In genomic region chr6:133132092-133132491, GRCh38 we compare ENCODE assay signal across 13 cellular contexts.
DNase-seq lines count a peak whose midpoint lies in the region; ATAC-seq and TF ChIP-seq lines count a peak whose summit lies in the region.
"Had no signal": no experiment of that assay in that cellular context is flagged by ENCODE, and none has a peak within 500 bp of the region (broad histone marks: within the 10 kb centered on the region; RNA-seq: fewer than 3 reads in every experiment).

No MANE protein-coding gene starts in this region.

- H4K8ac ChIP-seq in IMR-90 (ENCODE audit: low read depth in 2 of 2, low read length in 2 of 2): peak overlapping the region in 1 of 2 experiments; percentile 64; a peak in 1 of 4 replicates

- no peaks in the 10 kb centered on the region for H3K79me1 ChIP-seq in IMR-90 (ENCODE audit: low read depth in 1 of 2, low read length in 2 of 2)

- dilution Hi-C loops in IMR-90 (cut with HindIII; ENCODE audit: low sequenced_read_pairs, unreplicated experiment): no loop called here

- H2BK5ac ChIP-seq in IMR-90 (ENCODE audit: low read depth, low read length, poor library complexity, severe bottlenecking): no peak overlapping the region

- TF ChIP-seq EP300 in esophagus muscularis mucosa (IDR thresholded peaks at IDR 0.05) (no peak), sigmoid colon (IDR thresholded peaks at IDR 0.05) (no peak)

- peak overlapping the region; percentile 70 for H2AFZ ChIP-seq in IMR-90 (replicated peaks; ENCODE audit: low read length, poor library complexity)

- no peaks in the 10 kb centered on the region for H3K9me3 ChIP-seq in IMR-90 (ENCODE audit: control insufficient read depth, insufficient read depth, low read length)
- H3K9me3 ChIP-seq in esophagus muscularis mucosa: no peaks in the 10 kb centered on the region
- H3K9me3 ChIP-seq in sigmoid colon: no peaks in the 10 kb centered on the region
- H3K9me3 ChIP-seq: thoracic aorta had no signal

- in situ Hi-C loops in IMR-90 (cut with MboI; ENCODE audit: low sequenced_read_pairs) (no loop called here), KBM-7 (cut with MboI; ENCODE audit: low pct_unique_long_range_greater_than_20kb, low sequenced_read_pairs) (no loop called here)

- TF ChIP-seq POLR2A in IMR-90 (IDR thresholded peaks at IDR 0.05; ENCODE audit: low read depth, low read length) (no peak), esophagus muscularis mucosa (IDR thresholded peaks at IDR 0.05; ENCODE audit: low read depth) (no peak), sigmoid colon (IDR thresholded peaks at IDR 0.05) (no peak)

- no TSS peak for BruUV-seq in IMR-90 (replicated peaks; lab: Mats Ljungman, UMichigan)

- H3K27ac ChIP-seq in IMR-90 (ENCODE audit: insufficient read depth, low read length) (no peak overlapping the region), esophagus muscularis mucosa (replicated peaks in 1 of 4) (peak overlapping the region; percentile 37 to 68 (median 64)), sigmoid colon (peak overlapping the region in 3 of 4 donors; percentile 9 to 50 (median 15))
- H3K27ac ChIP-seq: thoracic aorta had no signal

- DNase-seq in IMR-90 (peak; percentile 40), NCI-H2171 (lab: John Stamatoyannopoulos, UW) (peak; percentile 67), esophagus muscularis mucosa (ENCODE audit: extremely low spot score) (no peak), sigmoid colon (no peak), KBM-7 (no peak)
- no peak for DNase-seq in NK-92 treated with Interleukin-12 subunit alpha and Interleukin-12 subunit beta, amount 100 ng/mL, for 24 hours (lab: John Stamatoyannopoulos, UW)
- DNase-seq: CD8-positive, alpha-beta T cell; HFFc6; kidney glomerular epithelial cell; naive thymus-derived CD4-positive, alpha-beta T cell; NCI-H1694 treated with DMSO at 0.1 percent for 48 hours had no signal

- H3K56ac ChIP-seq in IMR-90 (ENCODE audit: extremely low read depth, insufficient read depth, low read length): no peak overlapping the region

- H3K36me3 ChIP-seq in IMR-90 (ENCODE audit: control insufficient read depth, insufficient read depth, low read length): no peaks in the 10 kb centered on the region
- no peaks in the 10 kb centered on the region for H3K36me3 ChIP-seq in esophagus muscularis mucosa
- no peaks in the 10 kb centered on the region for H3K36me3 ChIP-seq in sigmoid colon
- H3K36me3 ChIP-seq: thoracic aorta had no signal

- H2AK5ac ChIP-seq in IMR-90 (ENCODE audit: low read depth, low read length): no peak overlapping the region

- H3K23ac ChIP-seq in IMR-90 (ENCODE audit: low read depth, low read length): no peak overlapping the region

- no peak for TF ChIP-seq RAD21 in IMR-90 (IDR thresholded peaks at IDR 0.05; ENCODE audit: low read length)

- H3K4me1 ChIP-seq in IMR-90 (ENCODE audit: control insufficient read depth, insufficient read depth, low read length) (peaks cover 20% of the 10 kb centered on the region), esophagus muscularis mucosa (peaks cover 14 to 43% (median 37%) of the 10 kb centered on the region in 4 donors), sigmoid colon (peaks cover 0 to 30% (median 20%) of the 10 kb centered on the region in 4 donors)

- H3K9me1 ChIP-seq in IMR-90 (ENCODE audit: insufficient read depth, low read length): 0 out of 2 replicates have a peak, but pooled peaks cover 3% of the 10 kb centered on the region

- H3K27me3 ChIP-seq in IMR-90 (ENCODE audit: control insufficient read depth, insufficient read depth, low read length) (no peaks in the 10 kb centered on the region), esophagus muscularis mucosa (no peaks in the 10 kb centered on the region), sigmoid colon (no peaks in the 10 kb centered on the region)

- intact Hi-C loops in IMR-90 (cut with micrococcal nuclease) (no loop called here), esophagus muscularis mucosa (cut with DNase I) (no loop called here), sigmoid colon (cut with DNase I) (no loop called here)

- CTCF ChIA-PET in IMR-90 (lab: Yijun Ruan, JAX): no interaction called here

- TF ChIP-seq CTCF in IMR-90 (conservative IDR thresholded peaks at IDR 0.05; ENCODE audit: low read depth, low read length) (no peak), esophagus muscularis mucosa (IDR thresholded peaks at IDR 0.05) (no peak), sigmoid colon (IDR thresholded peaks at IDR 0.05) (no peak)

- ATAC-seq in IMR-90 (ENCODE audit: low read depth): peak; percentile 66
- ATAC-seq in HG02610 (IDR thresholded peaks at IDR 0.05; ENCODE audit: unreplicated experiment): no peak
- ATAC-seq: CD8-positive, alpha-beta T cell; naive thymus-derived CD4-positive, alpha-beta T cell had no signal

- H4K5ac ChIP-seq in IMR-90 (ENCODE audit: low read depth, low read length): no peak overlapping the region

- POLR2A ChIA-PET in IMR-90 (lab: Charles Lee; ENCODE audit: unreplicated experiment): no interaction called here

- H3K18ac ChIP-seq in IMR-90 (ENCODE audit: low read depth, low read length): no peak overlapping the region

- no peak overlapping the region for H2BK20ac ChIP-seq in IMR-90 (ENCODE audit: low read depth, low read length)

- no CpG with 5 or more reads among the region's 4 CpGs for WGBS in IMR-90 (ENCODE audit: extremely low coverage in 2 of 2, insufficient read length in 1 of 2), 2 experiments
- 46% methylated on average over 4 of the region's 4 CpGs for WGBS in esophagus muscularis mucosa
- 77 to 82% methylated on average over 4 of the region's 4 CpGs for WGBS in sigmoid colon, 2 donors

- no peak overlapping the region for H3K4me3 ChIP-seq in IMR-90 (ENCODE audit: insufficient read depth, low read depth, low read length)
- H3K4me3 ChIP-seq in esophagus muscularis mucosa: no peak overlapping the region
- H3K4me3 ChIP-seq in sigmoid colon: no peak overlapping the region
- H3K4me3 ChIP-seq: thoracic aorta had no signal

- 0 out of 2 replicates have a peak overlapping the region, but pooled peaks have one; percentile 5 for H3K4ac ChIP-seq in IMR-90 (ENCODE audit: low read depth, low read length)

- no peak overlapping the region for H2AK9ac ChIP-seq in IMR-90 (replicated peaks; ENCODE audit: low read depth, low read length, poor library complexity)

- H3K4me2 ChIP-seq in IMR-90 (ENCODE audit: low read depth, low read length): no peak overlapping the region

- H2BK15ac ChIP-seq in IMR-90 (ENCODE audit: low read depth, low read length): no peak overlapping the region

- no peak overlapping the region for H2BK120ac ChIP-seq in IMR-90 (ENCODE audit: low read depth, low read length)

- H3K14ac ChIP-seq in IMR-90 (replicated peaks; ENCODE audit: low read depth, low read length): no peak overlapping the region

- no peak overlapping the region for H4K91ac ChIP-seq in IMR-90 (ENCODE audit: insufficient read depth, low read depth, low read length)

- no peak overlapping the region for H3K9ac ChIP-seq in IMR-90 (ENCODE audit: low read depth, low read length)

- H4K20me1 ChIP-seq in IMR-90 (ENCODE audit: insufficient read depth, low read length): no peaks in the 10 kb centered on the region

TF ChIP-seq in IMR-90, 13 proteins besides CTCF, POLR2A, EP300 and RAD21:
- no peak for TF ChIP-seq BHLHE40 (IDR thresholded peaks at IDR 0.05; ENCODE audit: low read depth, low read length)
- TF ChIP-seq MAFK (IDR thresholded peaks at IDR 0.05; ENCODE audit: low read depth, low read length): no peak
- TF ChIP-seq MXI1 (IDR thresholded peaks at IDR 0.05; ENCODE audit: borderline replicate concordance, low read depth, low read length): no peak
- no peak for TF ChIP-seq RFX5 (IDR thresholded peaks at IDR 0.05; ENCODE audit: low read depth, low read length)
- TF ChIP-seq NFE2L2 (IDR thresholded peaks at IDR 0.05; ENCODE audit: low read depth, low read length): no peak
- no peak for TF ChIP-seq SMC3 (IDR thresholded peaks at IDR 0.05; ENCODE audit: low read depth, low read length)
- TF ChIP-seq MAZ (IDR thresholded peaks at IDR 0.05; ENCODE audit: borderline replicate concordance, low read depth, low read length): no peak
- no peak for TF ChIP-seq FOS (IDR thresholded peaks at IDR 0.05; ENCODE audit: low read depth, low read length)
- no peak for TF ChIP-seq USF2 (IDR thresholded peaks at IDR 0.05; ENCODE audit: low read depth, low read length)
- TF ChIP-seq RCOR1 (IDR thresholded peaks at IDR 0.05; ENCODE audit: insufficient replicate concordance, low read length): no peak
TF ChIP-seq in IMR-90: peak in this region for 0.

Comparison
In these comparisons a context has a peak if more than half of its experiments do, and no peak if none do; other contexts are left out.
1. DNase-seq: peak in IMR-90 (single experiment) and NCI-H2171 (single experiment); none in esophagus muscularis mucosa (single experiment), sigmoid colon (single experiment), KBM-7 (single experiment) and NK-92 treated with Interleukin-12 subunit alpha and Interleukin-12 subunit beta, amount 100 ng/mL, for 24 hours (single experiment).